8 cellular contexts compared by ENCODE assay signal in the genomic region with DNA sequence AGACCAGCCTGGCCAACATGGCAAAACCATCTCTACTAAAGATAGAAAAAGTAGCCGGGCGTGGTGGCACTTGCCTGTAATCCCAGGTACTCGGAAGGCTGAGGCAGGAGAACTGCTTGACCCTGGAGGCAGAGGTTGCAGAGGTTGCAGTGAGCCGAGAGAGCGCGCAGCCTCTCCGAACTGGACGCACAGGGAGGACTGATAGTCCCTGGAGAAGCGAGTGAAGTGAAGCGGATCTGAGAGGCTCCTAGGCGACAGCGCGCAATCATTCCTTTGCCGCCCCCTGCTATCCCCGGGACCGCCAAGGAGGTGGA. TPM values are rescaled to one million over a fixed set of nuclear protein-coding genes. Genes with fewer than 3 reads are reported as not detected.
A peak's percentile ranks its signal among the peaks of the same experiment; 100 is the strongest.
DNase-seq lines count a peak whose midpoint lies in the region; ATAC-seq and TF ChIP-seq lines count a peak whose summit lies in the region.

No MANE protein-coding gene starts in this region.

- peak overlapping the region; percentile 90 to 98 for H4K8ac ChIP-seq in IMR-90 (ENCODE audit: low read depth in 2 of 2, low read length in 2 of 2)

- H3K4me1 ChIP-seq in IMR-90 (ENCODE audit: control insufficient read depth, insufficient read depth, low read length) = peaks cover 4% of the 10 kb centered on the region; the same call in 1 of the 2 replicates
- peaks cover 12 to 13% of the 10 kb centered on the region in 2 donors for H3K4me1 ChIP-seq in naive thymus-derived CD4-positive, alpha-beta T cell (ENCODE audit: control insufficient read depth in 2 of 2, insufficient read depth in 2 of 2, low read length in 2 of 2)

- peak overlapping the region; percentile 99 for H2AFZ ChIP-seq in IMR-90 (replicated peaks; ENCODE audit: low read length, poor library complexity)

- H3K9me3 ChIP-seq in IMR-90 (ENCODE audit: control insufficient read depth, insufficient read depth, low read length) = no peaks in the 10 kb centered on the region
- H3K9me3 ChIP-seq in naive thymus-derived CD4-positive, alpha-beta T cell (ENCODE audit: control insufficient read depth in 2 of 3, low read length in 3 of 3) = no peaks in the 10 kb centered on the region

- no peak for ATAC-seq in IMR-90 (ENCODE audit: low read depth)
- no peak for ATAC-seq in naive thymus-derived CD4-positive, alpha-beta T cell

- peak overlapping the region; percentile 61 for H3K23ac ChIP-seq in IMR-90 (ENCODE audit: low read depth, low read length)

- TF ChIP-seq POLR2A in IMR-90 (IDR thresholded peaks at IDR 0.05; ENCODE audit: low read depth, low read length) (no peak), erythroblast (IDR thresholded peaks at IDR 0.05; ENCODE audit: low read length) (no peak)

- no peak for TF ChIP-seq CTCF in BJ (IDR thresholded peaks at IDR 0.05; ENCODE audit: insufficient read depth, low read depth, low read length)
- TF ChIP-seq CTCF in IMR-90 (conservative IDR thresholded peaks at IDR 0.05; ENCODE audit: low read depth, low read length) = no peak

- peak overlapping the region; percentile 98 for H3K4me3 Mint-ChIP-seq in dendritic cell treated with granulocyte-macrophage colony-stimulating factor and Interleukin-4, amounts not matched to agents 40 ng/mL and 50 ng/mL, for 4 days
- H3K4me3 Mint-ChIP-seq in naive thymus-derived CD4-positive, alpha-beta T cell = peak overlapping the region; percentile 96 to 100 (median 99)

- peak overlapping the region; percentile 96 for H3K4ac ChIP-seq in IMR-90 (ENCODE audit: low read depth, low read length)

- H3K27me3 ChIP-seq in BJ (ENCODE audit: control insufficient read depth, insufficient read depth, low read length) = no peaks in the 10 kb centered on the region
- H3K27me3 ChIP-seq in IMR-90 (ENCODE audit: control insufficient read depth, insufficient read depth, low read length) = no peaks in the 10 kb centered on the region
- H3K27me3 ChIP-seq in naive thymus-derived CD4-positive, alpha-beta T cell (ENCODE audit: control insufficient read depth in 2 of 2, insufficient read depth in 2 of 2, low read length in 2 of 2) = no peaks in the 10 kb centered on the region

- peaks cover 50% of the 10 kb centered on the region for H3K36me3 Mint-ChIP-seq in dendritic cell treated with granulocyte-macrophage colony-stimulating factor and Interleukin-4, amounts not matched to agents 40 ng/mL and 50 ng/mL, for 4 days (ENCODE audit: low read depth)
- peaks cover 2 to 47% (median 22%) of the 10 kb centered on the region in 5 donors for H3K36me3 Mint-ChIP-seq in naive thymus-derived CD4-positive, alpha-beta T cell

- no peaks in the 10 kb centered on the region; the same call in 1 of the 2 replicates for H4K20me1 ChIP-seq in IMR-90 (ENCODE audit: insufficient read depth, low read length)

- peak overlapping the region; percentile 100 for H3K27ac Mint-ChIP-seq in dendritic cell treated with granulocyte-macrophage colony-stimulating factor and Interleukin-4, amounts not matched to agents 40 ng/mL and 50 ng/mL, for 4 days
- peak overlapping the region; percentile 99 to 100 (median 100) for H3K27ac Mint-ChIP-seq in naive thymus-derived CD4-positive, alpha-beta T cell

- TF ChIP-seq RAD21 in IMR-90 (IDR thresholded peaks at IDR 0.05; ENCODE audit: low read length) = no peak; the same call in 1 of the 2 replicates

- peak overlapping the region; percentile 48 for H3K18ac ChIP-seq in IMR-90 (ENCODE audit: low read depth, low read length)

- H3K9me1 ChIP-seq in IMR-90 (ENCODE audit: insufficient read depth, low read length) = no peaks in the 10 kb centered on the region

- peaks cover 34 to 41% of the 10 kb centered on the region in 2 experiments for H3K79me1 ChIP-seq in IMR-90 (ENCODE audit: low read depth in 1 of 2, low read length in 2 of 2)

- no peak overlapping the region for H2BK20ac ChIP-seq in IMR-90 (ENCODE audit: low read depth, low read length)

- no peaks in the 10 kb centered on the region for H3K27me3 Mint-ChIP-seq in dendritic cell treated with granulocyte-macrophage colony-stimulating factor and Interleukin-4, amounts not matched to agents 40 ng/mL and 50 ng/mL, for 4 days
- peaks cover 0 to 4% (median 0%) of the 10 kb centered on the region in 5 donors for H3K27me3 Mint-ChIP-seq in naive thymus-derived CD4-positive, alpha-beta T cell

- peak overlapping the region; percentile 79 for H2AK5ac ChIP-seq in IMR-90 (ENCODE audit: low read depth, low read length)

- H2AK9ac ChIP-seq in IMR-90 (replicated peaks; ENCODE audit: low read depth, low read length, poor library complexity) = peak overlapping the region; percentile 98

- dilution Hi-C loops in IMR-90 (cut with HindIII; ENCODE audit: low sequenced_read_pairs, unreplicated experiment) = loop anchor here (10.0 kb wide), 1 partner anchor 174 kb away; no protein-coding TSS in a partner anchor

- intact Hi-C loops in IMR-90 (cut with micrococcal nuclease) = loop anchor here (1.0 to 10.0 kb wide), 4 partner anchors 148 to 414 kb away; partner anchors contain the start of gene ZNF846
- intact Hi-C loops in dendritic cell treated with granulocyte-macrophage colony-stimulating factor and Interleukin-4, amounts not matched to agents 40 ng/mL and 50 ng/mL, for 4 days (cut with micrococcal nuclease) = loop anchor here (2.0 to 5.0 kb wide), 5 partner anchors 36 to 483 kb away; partner anchors contain the start of genes ZNF121, ZNF426 and ZNF562
- intact Hi-C loops in naive thymus-derived CD4-positive, alpha-beta T cell (cut with micrococcal nuclease) = loop anchor here (1.0 to 10.0 kb wide), 15 partner anchors 34 to 788 kb away; partner anchors contain the start of genes FBXL12 (in 2 of the 2), ZNF846 (in 2 of the 2), MBD3L1 (in 1 of the 2) and UBL5 (in 1 of the 2)

- no peaks in the 10 kb centered on the region for H3K9me3 Mint-ChIP-seq in dendritic cell treated with granulocyte-macrophage colony-stimulating factor and Interleukin-4, amounts not matched to agents 40 ng/mL and 50 ng/mL, for 4 days
- H3K9me3 Mint-ChIP-seq in naive thymus-derived CD4-positive, alpha-beta T cell = peaks cover 0 to 14% (median 6%) of the 10 kb centered on the region in 11 donors

- CTCF ChIA-PET in BJ (lab: Yijun Ruan, JAX) (no interaction called here), IMR-90 (lab: Yijun Ruan, JAX) (no interaction called here)
- CTCF ChIA-PET in naive thymus-derived CD4-positive, alpha-beta T cell (lab: Charles Lee) = interaction anchor here (0.8 to 1.1 kb wide), 3 partner anchors 34 to 176 kb away, joined by 3 read pairs; partner anchors contain the start of gene ZNF121

- H3K27ac ChIP-seq in IMR-90 (ENCODE audit: insufficient read depth, low read length) = peak overlapping the region; percentile 99
- H3K27ac ChIP-seq in naive thymus-derived CD4-positive, alpha-beta T cell (ENCODE audit: low read depth, low read length) = peak overlapping the region; percentile 89

- H3K4me3 ChIP-seq in BJ (ENCODE audit: low read depth, low read length) (peak overlapping the region; percentile 81), IMR-90 (ENCODE audit: insufficient read depth, low read depth, low read length) (peak overlapping the region; percentile 68)
- peak overlapping the region; percentile 96 for H3K4me3 ChIP-seq in naive thymus-derived CD4-positive, alpha-beta T cell (ENCODE audit: low read length)

- H2BK120ac ChIP-seq in IMR-90 (ENCODE audit: low read depth, low read length) = peak overlapping the region; percentile 50; the same call in 1 of the 2 replicates

- peak overlapping the region; percentile 98 for H3K9ac ChIP-seq in IMR-90 (ENCODE audit: low read depth, low read length)

- peak overlapping the region; percentile 74; the same call in 2 of the 3 replicates for H2BK15ac ChIP-seq in IMR-90 (ENCODE audit: low read depth, low read length)

- peak overlapping the region; percentile 95 for H2BK5ac ChIP-seq in IMR-90 (ENCODE audit: low read depth, low read length, poor library complexity, severe bottlenecking)

- POLR2A ChIA-PET in BJ (lab: Charles Lee) = no interaction called here
- POLR2A ChIA-PET in IMR-90 (lab: Charles Lee; ENCODE audit: unreplicated experiment) = no interaction called here
- POLR2A ChIA-PET in naive thymus-derived CD4-positive, alpha-beta T cell (lab: Charles Lee) = interaction anchor here (1.7 kb wide), 1 partner anchor 148 kb away, joined by 6 read pairs; the partner anchor contains the start of gene ZNF846

- peak overlapping the region; percentile 69 for H3K4me2 ChIP-seq in IMR-90 (ENCODE audit: low read depth, low read length)

- BruUV-seq in IMR-90 (replicated peaks; lab: Mats Ljungman, UMichigan) = no TSS peak

- H3K56ac ChIP-seq in IMR-90 (ENCODE audit: extremely low read depth, insufficient read depth, low read length) = peak overlapping the region; percentile 97

- peak overlapping the region; percentile 97 for H3K14ac ChIP-seq in IMR-90 (replicated peaks; ENCODE audit: low read depth, low read length)

- H3K36me3 ChIP-seq in BJ (ENCODE audit: control insufficient read depth, insufficient read depth, low read length) = peaks cover 13% of the 10 kb centered on the region
- peaks cover 27% of the 10 kb centered on the region for H3K36me3 ChIP-seq in IMR-90 (ENCODE audit: control insufficient read depth, insufficient read depth, low read length)
- H3K36me3 ChIP-seq in naive thymus-derived CD4-positive, alpha-beta T cell (ENCODE audit: control insufficient read depth in 2 of 3, insufficient read depth in 3 of 3, low read length in 3 of 3) = peaks cover 8 to 35% (median 21%) of the 10 kb centered on the region in 3 experiments

- H4K5ac ChIP-seq in IMR-90 (ENCODE audit: low read depth, low read length) = peak overlapping the region; percentile 54

- in situ Hi-C loops in IMR-90 (cut with MboI; ENCODE audit: low sequenced_read_pairs) = no loop called here

- 4% methylated on average over 5 of the region's 16 CpGs; no CpG with 5 or more reads in 1 of the 2 experiments for WGBS in IMR-90 (ENCODE audit: extremely low coverage in 2 of 2, insufficient read length in 1 of 2), 2 experiments

- H3K4me1 Mint-ChIP-seq in dendritic cell treated with granulocyte-macrophage colony-stimulating factor and Interleukin-4, amounts not matched to agents 40 ng/mL and 50 ng/mL, for 4 days (ENCODE audit: low read depth) = peaks cover 35% of the 10 kb centered on the region
- H3K4me1 Mint-ChIP-seq in naive thymus-derived CD4-positive, alpha-beta T cell = peaks cover 9 to 31% (median 22%) of the 10 kb centered on the region in 7 donors

- no peak for DNase-seq in BJ (ENCODE audit: low read depth)
- DNase-seq in IMR-90 = no peak
- no peak for DNase-seq in naive thymus-derived CD4-positive, alpha-beta T cell
- DNase-seq in NCI-H69 (lab: John Stamatoyannopoulos, UW) = no peak
- DNase-seq in globus pallidus (ENCODE audit: low spot score) = no peak
- DNase-seq in erythroblast (lab: John Stamatoyannopoulos, UW) = no peak
- no peak for DNase-seq in activated CD8-positive, alpha-beta memory T cell treated with anti-CD3 and anti-CD28 coated beads, Interleukin-2, amount 50 U/mL, for 4 hours

- H4K91ac ChIP-seq in IMR-90 (ENCODE audit: insufficient read depth, low read depth, low read length) = peak overlapping the region; percentile 85

RNA-seq across cellular contexts. Expression of gene ZNF561, which starts 0.2 kb away (rescaled TPM):
- polyA plus RNA-seq in BJ (2011; rRNA removed) (31.4 and 42.3 TPM in 2 replicates), IMR-90 (2012; rRNA removed) (15.9 and 22.5 TPM in 2 replicates)
- polyA minus RNA-seq in BJ (2011; rRNA and poly(A)+ RNA removed) = 40.7 and 75.2 TPM in 2 replicates
- total RNA-seq in IMR-90 (2012; rRNA removed) = 38.9 TPM in 2 replicates
- 6.4 and 13.5 TPM in 2 replicates for polyA plus RNA-seq in IMR-90 (2012; cell fraction: cytosol; rRNA removed)
- polyA plus RNA-seq in IMR-90 (2012; cell fraction: nucleus; rRNA removed; ENCODE audit: low replicate concordance) = 22.5 and 57.4 TPM in 2 replicates
- 10 to 100 TPM; 35.9 to 72.5 (median 42.3) TPM for total RNA-seq in naive thymus-derived CD4-positive, alpha-beta T cell
- 10 to 100 TPM; 17.0 to 23.0 TPM for polyA plus RNA-seq in naive thymus-derived CD4-positive, alpha-beta T cell

RNA-seq across cellular contexts. Expression of gene ZNF121, which starts 36.5 kb away (rescaled TPM):
- polyA plus RNA-seq in BJ (2011; rRNA removed) (1.7 and 4.5 TPM in 2 replicates), IMR-90 (2012; rRNA removed) (2.0 and 3.1 TPM in 2 replicates)
- polyA minus RNA-seq in BJ (2011; rRNA and poly(A)+ RNA removed) = 10.5 and 13.5 TPM in 2 replicates
- total RNA-seq in IMR-90 (2012; rRNA removed) = 62.9 and 83.6 TPM in 2 replicates
- polyA plus RNA-seq in IMR-90 (2012; cell fraction: cytosol; rRNA removed) = 0.18 and 0.48 TPM in 2 replicates
- 0.69 and 5.7 TPM in 2 replicates for polyA plus RNA-seq in IMR-90 (2012; cell fraction: nucleus; rRNA removed; ENCODE audit: low replicate concordance)
- 10 to 100 TPM; 28.3 to 49.4 (median 47.0) TPM for total RNA-seq in naive thymus-derived CD4-positive, alpha-beta T cell
- 1 to 10 TPM; 3.3 to 5.0 TPM for polyA plus RNA-seq in naive thymus-derived CD4-positive, alpha-beta T cell

RNA-seq across cellular contexts. Expression of gene ZNF562, which starts 54.1 kb away (rescaled TPM):
- 6.3 and 14.1 TPM in 2 replicates for polyA plus RNA-seq in BJ (2011; rRNA removed)
- polyA minus RNA-seq in BJ (2011; rRNA and poly(A)+ RNA removed) = 29.6 and 44.5 TPM in 2 replicates
- total RNA-seq in IMR-90 (2012; rRNA removed) = 41.7 and 43.7 TPM in 2 replicates
- polyA plus RNA-seq in IMR-90 (2012; rRNA removed) = 3.7 and 5.2 TPM in 2 replicates
- 0.90 and 1.2 TPM in 2 replicates for polyA plus RNA-seq in IMR-90 (2012; cell fraction: cytosol; rRNA removed)
- 2.2 and 8.4 TPM in 2 replicates for polyA plus RNA-seq in IMR-90 (2012; cell fraction: nucleus; rRNA removed; ENCODE audit: low replicate concordance)
- total RNA-seq in naive thymus-derived CD4-positive, alpha-beta T cell = 10 to 100 TPM in 4 of 5 experiments, 1 to 10 TPM in 1; 8.9 to 18.6 (median 16.5) TPM
- polyA plus RNA-seq in naive thymus-derived CD4-positive, alpha-beta T cell = 1 to 10 TPM; 1.3 to 4.5 TPM
